8 cellular contexts compared by ENCODE assay signal in genomic region chr4:6909970-6910339, GRCh38. TPM values are rescaled to one million over a fixed set of nuclear protein-coding genes. Genes with fewer than 3 reads are reported as not detected.
DNase-seq lines count a peak whose midpoint lies in the region; ATAC-seq lines count a peak whose summit lies in the region.

No MANE protein-coding gene starts in this region.

- peaks cover 0 to 9% of the 10 kb centered on the region in 2 donors for H3K36me3 Mint-ChIP-seq in CD4-positive, alpha-beta memory T cell
- H3K36me3 Mint-ChIP-seq in activated T-helper 17 cell treated with anti-CD3 and anti-CD28 coated beads, Interleukin-2, amount 50 U/mL, for 72 hours (ENCODE audit: low read depth): peaks cover 13% of the 10 kb centered on the region

- POLR2A ChIA-PET in CD4-positive, alpha-beta memory T cell (lab: Charles Lee; ENCODE audit: partially characterized antibody): interaction anchor here (0.6 to 7.3 kb wide), 28 partner anchors 9 to 933 kb away, joined by 3 to 98 read pairs (median 7); partner anchors contain the start of genes BLOC1S4, GRPEL1, MRFAP1 and MRFAP1L1

- peak; percentile 33 for ATAC-seq in GM19463 (IDR thresholded peaks at IDR 0.05; ENCODE audit: unreplicated experiment)
- ATAC-seq in HG03520 (IDR thresholded peaks at IDR 0.05; ENCODE audit: unreplicated experiment): peak; percentile 34
- peak; percentile 37 for ATAC-seq in activated T-helper 17 cell treated with anti-CD3 and anti-CD28 coated beads, Interleukin-2, amount 50 U/mL, for 72 hours (replicated peaks)
- peak; percentile 3 for ATAC-seq in left ventricle myocardium superior

- H3K4me3 ChIP-seq in CD4-positive, alpha-beta memory T cell (ENCODE audit: low read length in 2 of 2): peak overlapping the region; percentile 69 to 78
- H3K4me3 ChIP-seq in skin epidermis: peak overlapping the region; percentile 61 to 86 (median 75)

- no peaks in the 10 kb centered on the region for H3K9me3 Mint-ChIP-seq in CD4-positive, alpha-beta memory T cell
- no peaks in the 10 kb centered on the region for H3K9me3 Mint-ChIP-seq in activated T-helper 17 cell treated with anti-CD3 and anti-CD28 coated beads, Interleukin-2, amount 50 U/mL, for 72 hours

- H3K9me3 ChIP-seq in CD4-positive, alpha-beta memory T cell (ENCODE audit: control insufficient read depth in 1 of 2, low read length in 2 of 2): no peaks in the 10 kb centered on the region

- H3K27ac Mint-ChIP-seq in CD4-positive, alpha-beta memory T cell: peak overlapping the region in 3 of 7 donors; percentile 81 to 96 (median 84)
- peak overlapping the region; percentile 97 for H3K27ac Mint-ChIP-seq in activated T-helper 17 cell treated with anti-CD3 and anti-CD28 coated beads, Interleukin-2, amount 50 U/mL, for 72 hours

- CTCF ChIA-PET in CD4-positive, alpha-beta memory T cell (lab: Charles Lee; ENCODE audit: partially characterized antibody): interaction anchor here (1.4 to 4.6 kb wide), 12 partner anchors 8 to 235 kb away, joined by 3 to 89 read pairs (median 12); partner anchors contain the start of gene GRPEL1

- peaks cover 30 to 67% (median 53%) of the 10 kb centered on the region in 4 donors for H3K4me1 Mint-ChIP-seq in CD4-positive, alpha-beta memory T cell
- peaks cover 33% of the 10 kb centered on the region for H3K4me1 Mint-ChIP-seq in activated T-helper 17 cell treated with anti-CD3 and anti-CD28 coated beads, Interleukin-2, amount 50 U/mL, for 72 hours

- H3K4me1 ChIP-seq in CD4-positive, alpha-beta memory T cell (ENCODE audit: insufficient read depth, low read length): peaks cover 62% of the 10 kb centered on the region

- peak overlapping the region; percentile 90 to 95 (median 91) for H3K4me3 Mint-ChIP-seq in CD4-positive, alpha-beta memory T cell
- H3K4me3 Mint-ChIP-seq in activated T-helper 17 cell treated with anti-CD3 and anti-CD28 coated beads, Interleukin-2, amount 50 U/mL, for 72 hours: peak overlapping the region; percentile 95

- peak overlapping the region; percentile 81 for H3K27ac ChIP-seq in CD4-positive, alpha-beta memory T cell (ENCODE audit: low read depth, low read length)
- H3K27ac ChIP-seq in skin epidermis: peak overlapping the region; percentile 65 to 100 (median 98)

- no peaks in the 10 kb centered on the region for H3K36me3 ChIP-seq in CD4-positive, alpha-beta memory T cell (ENCODE audit: insufficient read depth, low read length)

- intact Hi-C loops in CD4-positive, alpha-beta memory T cell (cut with micrococcal nuclease): loop anchor here (1.0 to 2.0 kb wide), 7 partner anchors 8 to 270 kb away; partner anchors contain the start of genes GRPEL1, MRFAP1 and TADA2B
- intact Hi-C loops in left ventricle myocardium superior (cut with micrococcal nuclease): no loop called here

- no peaks in the 10 kb centered on the region for H3K27me3 ChIP-seq in CD4-positive, alpha-beta memory T cell (ENCODE audit: insufficient read depth, low read length)

- no peak for DNase-seq in CD4-positive, alpha-beta memory T cell
- peak; percentile 70 for DNase-seq in left ventricle myocardium superior
- DNase-seq in NCI-H446 (lab: John Stamatoyannopoulos, UW): no peak
- no peak for DNase-seq in D341Med (ENCODE audit: low spot score)

- H3K27me3 Mint-ChIP-seq in CD4-positive, alpha-beta memory T cell: no peaks in the 10 kb centered on the region
- no peaks in the 10 kb centered on the region for H3K27me3 Mint-ChIP-seq in activated T-helper 17 cell treated with anti-CD3 and anti-CD28 coated beads, Interleukin-2, amount 50 U/mL, for 72 hours

RNA-seq across cellular contexts. Expression of gene TBC1D14, which starts 0.3 kb away (rescaled TPM):
- total RNA-seq in CD4-positive, alpha-beta memory T cell: 10 to 100 TPM; 73.7 to 80.7 TPM
- 10 to 100 TPM; 40.7 to 52.2 TPM for polyA plus RNA-seq in CD4-positive, alpha-beta memory T cell
- total RNA-seq in activated T-helper 17 cell treated with anti-CD3 and anti-CD28 coated beads, Interleukin-2, amount 50 U/mL, for 72 hours: 10 to 100 TPM; 44.1 to 63.8 TPM
- total RNA-seq in left ventricle myocardium superior: 40.4 TPM
